ENCODE assay signal across 8 cellular contexts in the genomic region with DNA sequence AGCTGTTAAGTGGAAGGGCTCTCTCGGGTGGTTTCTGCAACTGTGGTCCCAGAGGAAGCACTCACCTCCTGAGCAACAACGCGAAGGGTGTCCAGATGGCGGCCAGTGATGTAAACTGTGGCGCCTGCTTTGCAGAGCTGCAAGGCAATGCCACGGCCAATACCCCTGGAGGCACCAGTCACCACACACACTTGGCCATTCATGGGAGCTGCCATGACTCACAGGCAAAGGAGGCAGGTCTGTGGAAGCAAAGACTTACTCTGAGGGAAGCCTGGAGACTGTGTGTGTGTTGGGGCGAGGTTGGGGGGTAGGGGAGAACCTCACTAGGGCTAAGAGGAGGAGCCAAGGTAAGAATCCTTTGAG. TPM values are rescaled to one million over a fixed set of nuclear protein-coding genes. Genes with fewer than 3 reads are reported as not detected.
DNase-seq lines count a peak whose midpoint lies in the region; ATAC-seq and TF ChIP-seq lines count a peak whose summit lies in the region.

No MANE protein-coding gene starts in this region.

- H3K4me1 Mint-ChIP-seq in WTC11: peaks cover 19% of the 10 kb centered on the region

- H3K27ac ChIP-seq in heart left ventricle: peak overlapping the region in 9 of 12 donors; percentile 76 to 91 (median 81)

- intact Hi-C loops in heart left ventricle (cut with DNase I): loop anchor here in 3 of 10 donors (1.0 to 5.0 kb wide), 3 partner anchors 28 to 242 kb away; partner anchors contain the start of genes TINF2 (in 2 of the 3) and RABGGTA (in 1 of the 3)

- ATAC-seq in HG03045 (IDR thresholded peaks at IDR 0.05; ENCODE audit: unreplicated experiment) (peak; percentile 5), WTC11 (no peak), heart left ventricle (peak in 3 of 4 donors; percentile 9 to 18 (median 17))

- peak overlapping the region; percentile 75 to 99 (median 95) for H3K4me3 ChIP-seq in heart left ventricle

- peak overlapping the region; percentile 91 for H3K4me3 Mint-ChIP-seq in WTC11

- H3K27me3 ChIP-seq in heart left ventricle: no peaks in the 10 kb centered on the region

- DNase-seq in Caki2 (ENCODE audit: low read depth) (peak; percentile 63), WTC11 (ENCODE audit: low spot score) (no peak), heart left ventricle (peak in 1 of 5 donors; percentile 44), renal cortical epithelial cell (ENCODE audit: low read depth) (peak; percentile 73), cerebellum (ENCODE audit: low spot score) (no peak), mucosa of gallbladder (ENCODE audit: low spot score) (no peak), amniotic stem cell (lab: John Stamatoyannopoulos, UW) (no peak)

- in situ Hi-C loops in Caki2 (cut with HindIII; ENCODE audit: low pct_unique_long_range_greater_than_20kb, low sequenced_read_pairs): no loop called here

- H3K27me3 Mint-ChIP-seq in WTC11 (ENCODE audit: low read depth): 0 out of 2 replicates have a peak, but pooled peaks cover 3% of the 10 kb centered on the region

- 44 to 59% (median 47%) methylated on average over 7 of the region's 7 CpGs for WGBS in heart left ventricle, 4 donors

- CTCF ChIA-PET in WTC11 (lab: Charles Lee): interaction anchor here (0.9 to 8.2 kb wide), 16 partner anchors 9 to 241 kb away, joined by 3 to 165 read pairs (median 12); partner anchors contain the start of genes CHMP4A, CIDEB, IRF9 and KHNYN

- H3K36me3 ChIP-seq in heart left ventricle: peaks cover 0 to 52% (median 41%) of the 10 kb centered on the region in 9 donors

- peaks cover 23% of the 10 kb centered on the region for H3K36me3 Mint-ChIP-seq in WTC11

- POLR2A ChIA-PET in WTC11 (lab: Charles Lee): interaction anchor here (1.0 to 3.6 kb wide), 4 partner anchors 9 to 164 kb away, joined by 3 to 20 read pairs (median 10); partner anchors contain the start of genes CIDEB, RABGGTA and TINF2

- TF ChIP-seq CTCF in WTC11 (IDR thresholded peaks at IDR 0.05) (no peak), heart left ventricle (IDR thresholded peaks at IDR 0.05) (no peak)

- peaks cover 0 to 40% (median 24%) of the 10 kb centered on the region in 12 donors for H3K4me1 ChIP-seq in heart left ventricle

- peak overlapping the region; percentile 89 for H3K27ac Mint-ChIP-seq in WTC11

- TF ChIP-seq POLR2A in heart left ventricle (IDR thresholded peaks at IDR 0.05): no peak

- no peaks in the 10 kb centered on the region for H3K9me3 Mint-ChIP-seq in WTC11

- no peaks in the 10 kb centered on the region for H3K9me3 ChIP-seq in heart left ventricle

TF ChIP-seq in WTC11, 78 proteins besides CTCF, POLR2A, EP300 and RAD21:
- TF ChIP-seq ZNF121 (CRISPR knock-in tag; IDR thresholded peaks at IDR 0.05): 0 out of 2 replicates have a peak, but pooled peaks have one; percentile 25
- no peak for TF ChIP-seq MLX (CRISPR knock-in tag; IDR thresholded peaks at IDR 0.05)
TF ChIP-seq in WTC11: peak in this region for 1.

RNA-seq across cellular contexts. Expression of gene DHRS1, which starts 0.7 kb away (rescaled TPM):
- total RNA-seq in Caki2 (2014; rRNA removed; shearing (Covaris generic); ENCODE audit: low replicate concordance): 5.3 and 9.2 TPM in 2 replicates
- total RNA-seq in WTC11 (2021) (13.9 to 16.7 TPM (median 15.4 TPM) in 3 replicates), heart left ventricle (10 to 100 TPM in 6 of 9 donors, 1 to 10 TPM in 3; 6.3 to 18.1 (median 11.3) TPM), renal cortical epithelial cell (18.3 and 29.9 TPM in 2 replicates), cerebellum (7.9 TPM), mucosa of gallbladder (39.2 TPM)
- 10 to 100 TPM in 1 of 2 donors, 1 to 10 TPM in 1; 5.5 to 10.7 TPM for polyA plus RNA-seq in heart left ventricle

RNA-seq across cellular contexts. Expression of gene NOP9, which starts 0.8 kb away (rescaled TPM):
- total RNA-seq in Caki2 (2014; rRNA removed; shearing (Covaris generic); ENCODE audit: low replicate concordance): 8.8 and 13.8 TPM in 2 replicates
- total RNA-seq in WTC11 (2021) (34.3 to 44.4 TPM (median 35.0 TPM) in 3 replicates), heart left ventricle (10 to 100 TPM; 22.1 to 34.0 (median 27.8) TPM), renal cortical epithelial cell (23.2 and 32.3 TPM in 2 replicates), cerebellum (17.7 TPM), mucosa of gallbladder (24.7 TPM)
- polyA plus RNA-seq in heart left ventricle: 10 to 100 TPM; 13.5 to 29.8 TPM

RNA-seq across cellular contexts. Expression of gene CIDEB, which starts 8.9 kb away (rescaled TPM):
- total RNA-seq in Caki2 (2014; rRNA removed; shearing (Covaris generic); ENCODE audit: low replicate concordance): 1.0 and 6.8 TPM in 2 replicates
- total RNA-seq in WTC11 (2021) (4.7 to 6.1 TPM (median 5.6 TPM) in 3 replicates), heart left ventricle (10 to 100 TPM in 1 of 9 donors, 1 to 10 TPM in 8; 1.7 to 10.1 (median 3.0) TPM), renal cortical epithelial cell (0.87 and 2.8 TPM in 2 replicates), cerebellum (5.8 TPM), mucosa of gallbladder (25.6 TPM)
- 1 to 10 TPM; 2.6 to 3.2 TPM for polyA plus RNA-seq in heart left ventricle

RNA-seq across cellular contexts. Expression of gene LTB4R2, which starts 11.1 kb away (rescaled TPM):
- 0.98 TPM in 1 of 2 replicates, not detected in the other for total RNA-seq in Caki2 (2014; rRNA removed; shearing (Covaris generic); ENCODE audit: low replicate concordance)
- 9.1 to 12.9 TPM (median 9.8 TPM) in 3 replicates for total RNA-seq in WTC11 (2021)
- 1 to 10 TPM in 7 of 9 donors, under 1 TPM in 2; 0.81 to 3.8 (median 1.6) TPM for total RNA-seq in heart left ventricle
- polyA plus RNA-seq in heart left ventricle: under 1 TPM; 0.53 to 0.64 TPM
- total RNA-seq in renal cortical epithelial cell: 1.9 and 3.6 TPM in 2 replicates
- 4.0 TPM for total RNA-seq in cerebellum
- 6.1 TPM for total RNA-seq in mucosa of gallbladder

RNA-seq across cellular contexts. Expression of gene LTB4R, which starts 12.4 kb away (rescaled TPM):
- 0.12 and 2.7 TPM in 2 replicates for total RNA-seq in Caki2 (2014; rRNA removed; shearing (Covaris generic); ENCODE audit: low replicate concordance)
- total RNA-seq in WTC11 (2021) (6.9 to 9.4 TPM (median 7.6 TPM) in 3 replicates), heart left ventricle (1 to 10 TPM in 8 of 9 donors, under 1 TPM in 1; 0.92 to 8.8 (median 1.7) TPM), renal cortical epithelial cell (0.17 and 1.3 TPM in 2 replicates), cerebellum (3.5 TPM), mucosa of gallbladder (6.5 TPM)
- polyA plus RNA-seq in heart left ventricle: 1 to 10 TPM; 1.2 to 2.2 TPM

Comparison
In these comparisons a context has a peak if more than half of its experiments do, and no peak if none do; other contexts are left out.
1. DNase-seq: peak in Caki2 (single experiment) and renal cortical epithelial cell (single experiment); none in WTC11 (single experiment), cerebellum (single experiment), mucosa of gallbladder (single experiment) and amniotic stem cell (single experiment).